Comparison of ENCODE assay signal across 25 cellular contexts in genomic region chr3:181974198-181974597, GRCh38.
DNase-seq lines count a peak whose midpoint lies in the region; ATAC-seq and TF ChIP-seq lines count a peak whose summit lies in the region.
"Had no signal": no experiment of that assay in that cellular context is flagged by ENCODE, and none has a peak within 500 bp of the region (broad histone marks: within the 10 kb centered on the region; RNA-seq: fewer than 3 reads in every experiment).

No MANE protein-coding gene starts in this region.

- no peaks in the 10 kb centered on the region for H3K36me3 ChIP-seq in PC-3 (ENCODE audit: low read depth, low read length)
- H3K36me3 ChIP-seq: esophagus squamous epithelium, gastrocnemius medialis, thoracic aorta had no signal

- CTCF ChIA-PET in PC-3 (lab: Charles Lee), result no interaction called here

- ATAC-seq in PC-3 (no peak), right cardiac atrium (no peak), HG03342 (IDR thresholded peaks at IDR 0.05; ENCODE audit: unreplicated experiment) (no peak), GM18873 (IDR thresholded peaks at IDR 0.05; ENCODE audit: low FRiP score, unreplicated experiment) (no peak)
- ATAC-seq: activated CD4-positive, alpha-beta T cell treated with anti-CD3 and anti-CD28 coated beads for 36 hours; activated CD8-positive, alpha-beta T cell treated with anti-CD3 and anti-CD28 coated beads, Interleukin-2, amount 10 ng/mL, durations not matched to agents 7 days and 5 days; activated naive CD4-positive, alpha-beta T cell treated with anti-CD3 and anti-CD28 coated beads, Interleukin-2, amount 50 U/mL, for 72 hours; gastrocnemius medialis; naive thymus-derived CD8-positive, alpha-beta T cell had no signal

- intact Hi-C loops in PC-3 (cut with micrococcal nuclease) (no loop called here), right cardiac atrium (cut with DNase I) (no loop called here)

- H4K20me1 ChIP-seq in PC-3 (ENCODE audit: low read length), result no peaks in the 10 kb centered on the region

- no peak overlapping the region for H3K4me2 ChIP-seq in PC-3 (ENCODE audit: low read length)
- H3K4me2 ChIP-seq: SK-N-SH had no signal

- H3F3A ChIP-seq in PC-3 (ENCODE audit: low read length, unreplicated experiment), result no peaks in the 10 kb centered on the region

- no TSS peak for BruUV-seq in PC-3 (replicated peaks; lab: Mats Ljungman, UMichigan)

- no peak overlapping the region for H3K27ac ChIP-seq in PC-3 (ENCODE audit: low read length)
- H3K27ac ChIP-seq in epithelial cell of prostate, result peak overlapping the region; percentile 47
- H3K27ac ChIP-seq in right cardiac atrium (ENCODE audit: low read length), result no peak overlapping the region
- H3K27ac ChIP-seq: gastrocnemius medialis, HL-60, thoracic aorta had no signal

- POLR2A ChIA-PET in PC-3 (lab: Charles Lee; ENCODE audit: unreplicated experiment), result no interaction called here

- DNase-seq in A172 (ENCODE audit: low spot score), result peak; percentile 13
- DNase-seq in HPDE6-E6E7 (ENCODE audit: extremely low spot score), result peak; percentile 84
- DNase-seq in PC-3, result peak; percentile 46
- peak; percentile 65 for DNase-seq in epithelial cell of prostate (ENCODE audit: low read depth, low spot score)
- DNase-seq in HUDEP-2 (lab: John Stamatoyannopoulos, UW; ENCODE audit: unreplicated experiment in 76 of 76), result no peak
- no peak for DNase-seq in right cardiac atrium
- DNase-seq: activated CD4-positive, alpha-beta T cell treated with anti-CD3 and anti-CD28 coated beads for 36 hours; activated CD8-positive, alpha-beta T cell treated with anti-CD3 and anti-CD28 coated beads, Interleukin-2, amount 10 ng/mL, durations not matched to agents 7 days and 5 days; CD4-positive, alpha-beta memory T cell; DMS 273 treated with DMSO at 0.1 percent for 48 hours; esophagus squamous epithelium; gastrocnemius medialis; hippocampal formation; naive thymus-derived CD8-positive, alpha-beta T cell; NCI-H1048; NCI-H2029 treated with DMSO at 0.1 percent for 48 hours; NCI-H226; NCI-H774; occipital lobe; SK-N-SH had no signal

- peaks cover 44% of the 10 kb centered on the region for H3K27me3 ChIP-seq in PC-3 (ENCODE audit: low read length)
- no peaks in the 10 kb centered on the region for H3K27me3 ChIP-seq in right cardiac atrium (ENCODE audit: control insufficient read depth, insufficient read depth)
- H3K27me3 ChIP-seq: esophagus squamous epithelium, gastrocnemius medialis had no signal

- no peak overlapping the region for H3K9ac ChIP-seq in PC-3 (ENCODE audit: low read length)
- H3K9ac ChIP-seq: SK-N-SH had no signal

- 0 out of 2 replicates have a peak, but pooled peaks cover 5% of the 10 kb centered on the region for H3K4me1 ChIP-seq in PC-3 (ENCODE audit: insufficient read depth, low read length)
- H3K4me1 ChIP-seq in right cardiac atrium (ENCODE audit: control insufficient read depth, insufficient read depth, low read length), result no peaks in the 10 kb centered on the region
- H3K4me1 ChIP-seq: gastrocnemius medialis had no signal

- H3K9me3 ChIP-seq in PC-3 (ENCODE audit: low read length) (no peaks in the 10 kb centered on the region), right cardiac atrium (ENCODE audit: control insufficient read depth, low read length) (no peaks in the 10 kb centered on the region)
- H3K9me3 ChIP-seq: esophagus squamous epithelium, gastrocnemius medialis, SK-N-SH, thoracic aorta had no signal

- WGBS in right cardiac atrium, result 87% methylated on average over 2 of the region's 2 CpGs

- H3K4me3 ChIP-seq in PC-3 (ENCODE audit: low read length), result no peak overlapping the region
- H3K4me3 ChIP-seq in right cardiac atrium (ENCODE audit: low read length), result no peak overlapping the region
- H3K4me3 ChIP-seq: esophagus squamous epithelium, gastrocnemius medialis, thoracic aorta had no signal

- no peak for TF ChIP-seq CTCF in PC-3 (conservative IDR thresholded peaks at IDR 0.05; ENCODE audit: low read depth, low read length)

- H3K79me2 ChIP-seq in PC-3 (ENCODE audit: low read length), result no peaks in the 10 kb centered on the region

- H2AFZ ChIP-seq in PC-3 (ENCODE audit: low read length), result no peak overlapping the region

- H3K9me2 ChIP-seq in PC-3 (replicated peaks; ENCODE audit: low read length), result no peaks in the 10 kb centered on the region
- H3K9me2 ChIP-seq: SK-N-SH had no signal

Comparison
In these comparisons a context has a peak if more than half of its experiments do, and no peak if none do; other contexts are left out.
1. DNase-seq: peak in A172 (single experiment), HPDE6-E6E7 (single experiment), PC-3 (single experiment) and epithelial cell of prostate (single experiment); none in HUDEP-2 (0 of 76) and right cardiac atrium (0 of 3).